Comparison of ENCODE assay signal across 26 cellular contexts in genomic region chr1:185666582-185666981, GRCh38.
"Had no signal": no experiment of that assay in that cellular context is flagged by ENCODE, and none has a peak within 500 bp of the region (broad histone marks: within the 10 kb centered on the region; RNA-seq: fewer than 3 reads in every experiment).

No MANE protein-coding gene starts in this region.

- H3K4me2 ChIP-seq: smooth muscle cell had no signal

- H3K27me3 ChIP-seq: colonic mucosa, esophagus squamous epithelium, heart right ventricle, left lung, right atrium auricular region, suprapubic skin had no signal

- H3K4me1 ChIP-seq: colonic mucosa, prostate gland, right atrium auricular region had no signal

- H3K36me3 Mint-ChIP-seq: type B pancreatic cell had no signal

- H3K4me3 Mint-ChIP-seq: dendritic cell treated with granulocyte-macrophage colony-stimulating factor and Interleukin-4, amounts not matched to agents 40 ng/mL and 50 ng/mL, for 4 days; naive thymus-derived CD4-positive, alpha-beta T cell; nephron; stimulated activated naive CD8-positive, alpha-beta T cell treated with anti-CD3 and anti-CD28 coated beads, Interleukin-15, amount 100 ng/mL, for 72 hours; type B pancreatic cell had no signal

- H3K27ac ChIP-seq: colonic mucosa, esophagus squamous epithelium, left lung, prostate gland, right atrium auricular region, suprapubic skin had no signal

- H3K36me3 ChIP-seq: colonic mucosa, esophagus squamous epithelium, heart right ventricle, left lung, prostate gland, right atrium auricular region, suprapubic skin had no signal

- H3K9me3 Mint-ChIP-seq: nephron; stimulated activated naive CD8-positive, alpha-beta T cell treated with anti-CD3 and anti-CD28 coated beads, Interleukin-15, amount 100 ng/mL, for 72 hours; type B pancreatic cell had no signal

- H3K27me3 Mint-ChIP-seq: dendritic cell treated with granulocyte-macrophage colony-stimulating factor and Interleukin-4, amounts not matched to agents 40 ng/mL and 50 ng/mL, for 4 days; naive thymus-derived CD4-positive, alpha-beta T cell; stimulated activated naive CD8-positive, alpha-beta T cell treated with anti-CD3 and anti-CD28 coated beads, Interleukin-15, amount 100 ng/mL, for 72 hours; type B pancreatic cell had no signal

- DNase-seq: colonic mucosa; effector CD8-positive, alpha-beta T cell; esophagus squamous epithelium; foreskin melanocyte; glutamatergic neuron; heart right ventricle; hippocampal formation; kidney; left lung; mesenchymal stem cell; midbrain; naive thymus-derived CD4-positive, alpha-beta T cell; nucleus accumbens; stimulated activated CD4-positive, alpha-beta T cell treated with anti-CD3 and anti-CD28 coated beads, Interleukin-12 subunit alpha, Interleukin-12 subunit beta, amount 100 ng/mL, for 4 hours; stimulated activated CD4-positive, alpha-beta T cell treated with anti-CD3 and anti-CD28 coated beads, Interleukin-1b, Interleukin-23, amount 100 ng/mL, for 48 hours; stimulated activated CD4-positive, alpha-beta T cell treated with anti-CD3 and anti-CD28 coated beads, Interleukin-4, amount 100 ng/mL, for 1 hour; stimulated activated CD8-positive, alpha-beta memory T cell treated with anti-CD3 and anti-CD28 coated beads, Interleukin-4, amount 100 ng/mL, for 48 hours; stimulated activated naive CD4-positive, alpha-beta T cell; stimulated activated naive CD8-positive, alpha-beta T cell treated with anti-CD3 and anti-CD28 coated beads, Interleukin-15, amount 100 ng/mL, for 72 hours had no signal

- H3K27ac Mint-ChIP-seq: dendritic cell treated with granulocyte-macrophage colony-stimulating factor and Interleukin-4, amounts not matched to agents 40 ng/mL and 50 ng/mL, for 4 days; nephron; stimulated activated naive CD8-positive, alpha-beta T cell treated with anti-CD3 and anti-CD28 coated beads, Interleukin-15, amount 100 ng/mL, for 72 hours; type B pancreatic cell had no signal

- H3K4me3 ChIP-seq: colonic mucosa, esophagus squamous epithelium, heart right ventricle, left lung, prostate gland, right atrium auricular region, smooth muscle cell, suprapubic skin had no signal

- H3K9me3 ChIP-seq: colonic mucosa, esophagus squamous epithelium, heart right ventricle, left lung, prostate gland, right atrium auricular region, suprapubic skin had no signal

- H3K4me1 Mint-ChIP-seq: nephron; stimulated activated naive CD8-positive, alpha-beta T cell treated with anti-CD3 and anti-CD28 coated beads, Interleukin-15, amount 100 ng/mL, for 72 hours had no signal
